ENCODE assay signal across 22 cellular contexts in genomic region chr12:127984386-127985055, GRCh38.
DNase-seq lines count a peak whose midpoint lies in the region; ATAC-seq, FAIRE-seq and TF ChIP-seq lines count a peak whose summit lies in the region.
"Had no signal": no experiment of that assay in that cellular context is flagged by ENCODE, and none has a peak within 500 bp of the region (broad histone marks: within the 10 kb centered on the region; RNA-seq: fewer than 3 reads in every experiment).

No MANE protein-coding gene starts in this region.

- H3K27me3 Mint-ChIP-seq in immature natural killer cell (ENCODE audit: low read depth in 3 of 3): peaks cover 0 to 3% (median 2%) of the 10 kb centered on the region in 3 donors
- H3K27me3 Mint-ChIP-seq: B cell; CD4-positive, alpha-beta memory T cell; IgD-negative memory B cell had no signal

- no peak overlapping the region for H3K4me3 Mint-ChIP-seq in immature natural killer cell
- H3K4me3 Mint-ChIP-seq: B cell; CD4-positive, alpha-beta memory T cell; H9; IgD-negative memory B cell had no signal

- no peaks in the 10 kb centered on the region for H3K4me1 Mint-ChIP-seq in immature natural killer cell
- H3K4me1 Mint-ChIP-seq: B cell; CD4-positive, alpha-beta memory T cell; IgD-negative memory B cell had no signal

- FAIRE-seq in RCC 7860 (lab: Jason Lieb, UNC): peak; percentile 5
- FAIRE-seq: GM12892 had no signal

- peaks cover 0 to 7% (median 1%) of the 10 kb centered on the region in 6 donors for H3K9me3 Mint-ChIP-seq in immature natural killer cell

- TF ChIP-seq CTCF in fibroblast of villous mesenchyme (IDR thresholded peaks at IDR 0.05; ENCODE audit: insufficient read depth, low read depth, low read length): no peak

- DNase-seq in EH (ENCODE audit: low read depth) (peak; percentile 87), RCC 7860 (ENCODE audit: low spot score) (peak; percentile 59), fibroblast of villous mesenchyme (ENCODE audit: low read depth) (peak; percentile 67), skeletal muscle cell (ENCODE audit: low read depth) (peak; percentile 7), immature natural killer cell (no peak), D341Med (ENCODE audit: low spot score) (no peak)
- no peak for DNase-seq in activated CD4-positive, alpha-beta T cell treated with anti-CD3 and anti-CD28 coated beads for 4 hours
- DNase-seq: Calu3; CD4-positive, alpha-beta memory T cell; DMS79; GF-D8; H9; Kasumi-1; MV-4-11; NCI-H1417 treated with DMSO at 0.1 percent for 48 hours; NCI-H1930; NCI-H446 treated with DMSO at 0.1 percent for 48 hours; SJCRH30 had no signal

- no peaks in the 10 kb centered on the region for H3K36me3 Mint-ChIP-seq in immature natural killer cell
- H3K36me3 Mint-ChIP-seq: CD4-positive, alpha-beta memory T cell had no signal

- H3K27ac Mint-ChIP-seq in immature natural killer cell: no peak overlapping the region
- H3K27ac Mint-ChIP-seq: B cell; CD4-positive, alpha-beta memory T cell; H9; IgD-negative memory B cell had no signal

- no peak for ATAC-seq in HG02840 (IDR thresholded peaks at IDR 0.05; ENCODE audit: low FRiP score, unreplicated experiment)

- H3K4me3 ChIP-seq in fibroblast of villous mesenchyme (ENCODE audit: low read depth, low read length) (no peak overlapping the region), skeletal muscle cell (ENCODE audit: low read depth, low read length) (no peak overlapping the region)
- H3K4me3 ChIP-seq: SJCRH30 had no signal

Comparison
In these comparisons a context has a peak if more than half of its experiments do, and no peak if none do; other contexts are left out.
1. DNase-seq: peak in EH (single experiment), RCC 7860 (single experiment), fibroblast of villous mesenchyme (single experiment) and skeletal muscle cell (single experiment); none in activated CD4-positive, alpha-beta T cell treated with anti-CD3 and anti-CD28 coated beads for 4 hours (0 of 2), immature natural killer cell (0 of 3) and D341Med (single experiment).